ENCODE assay signal across 9 cellular contexts in the genomic region with DNA sequence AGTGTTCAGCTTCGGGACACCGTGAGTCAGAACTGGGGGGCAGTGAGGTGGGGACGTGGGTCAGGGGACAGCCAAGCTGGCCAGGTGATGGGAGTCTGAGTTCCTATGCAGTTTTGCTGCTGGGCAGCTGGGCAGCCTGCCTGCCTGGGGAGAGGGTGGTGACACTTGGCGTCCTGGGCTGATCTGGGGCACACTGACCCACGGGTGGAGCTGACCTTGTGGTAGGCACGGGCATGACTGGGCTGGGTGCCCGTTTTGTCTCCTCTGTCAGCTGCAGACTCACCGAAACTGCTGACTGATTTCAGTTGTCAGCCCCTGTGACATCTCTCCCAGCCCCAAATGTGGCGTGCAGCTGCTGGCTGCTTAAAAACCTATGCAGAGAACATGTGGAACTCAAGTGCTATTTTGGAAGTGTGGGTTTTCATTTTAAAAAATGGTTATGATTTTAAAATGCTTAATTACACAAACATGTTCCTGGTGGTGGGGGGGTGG. TPM values are rescaled to one million over a fixed set of nuclear protein-coding genes. Genes with fewer than 3 reads are reported as not detected.
DNase-seq lines count a peak whose midpoint lies in the region; ATAC-seq, FAIRE-seq and TF ChIP-seq lines count a peak whose summit lies in the region.
"Had no signal": no experiment of that assay in that cellular context is flagged by ENCODE, and none has a peak within 500 bp of the region (broad histone marks: within the 10 kb centered on the region; RNA-seq: fewer than 3 reads in every experiment).

No MANE protein-coding gene starts in this region.

- ATAC-seq in GM21390 (IDR thresholded peaks at IDR 0.05; ENCODE audit: unreplicated experiment) (peak; percentile 86), HG03575 (IDR thresholded peaks at IDR 0.05; ENCODE audit: extremely low read depth, insufficient number of reproducible peaks, low FRiP score, unreplicated experiment) (peak; percentile 77)

- FAIRE-seq in small intestine (lab: Jason Lieb, UNC) (no peak), D721Med (lab: Jason Lieb, UNC) (no peak)

- H3K9me3 ChIP-seq in BE2C, result no peaks in the 10 kb centered on the region
- no peaks in the 10 kb centered on the region for H3K9me3 ChIP-seq in small intestine (ENCODE audit: control insufficient read depth, low read depth)

- TF ChIP-seq CTCF in BE2C (IDR thresholded peaks at IDR 0.05; ENCODE audit: low read depth, low read length) (no peak), D721Med (IDR thresholded peaks at IDR 0.05; ENCODE audit: insufficient read depth, missing control alignments) (no peak)

- H3K27me3 ChIP-seq in BE2C (no peaks in the 10 kb centered on the region), small intestine (ENCODE audit: control insufficient read depth in 2 of 2, insufficient read depth in 2 of 2, low read length in 2 of 2) (no peaks in the 10 kb centered on the region)
- H3K27me3 ChIP-seq: upper lobe of left lung had no signal

- WGBS in small intestine, 3 donors, result 26 to 41% (median 26%) methylated on average over 9 of the region's 9 CpGs

- no peak overlapping the region for H3K27ac ChIP-seq in small intestine (ENCODE audit: low read depth in 1 of 2, low read length in 1 of 2)
- H3K27ac ChIP-seq: upper lobe of left lung had no signal

- peak; percentile 59 for DNase-seq in BE2C
- peak; percentile 59 for DNase-seq in ecto neural progenitor cell (ENCODE audit: low spot score)
- peak; percentile 89 for DNase-seq in pons (ENCODE audit: low spot score)
- DNase-seq in small intestine, result no peak
- DNase-seq in activated gamma-delta T cell (lab: John Stamatoyannopoulos, UW), result no peak
- no peak for DNase-seq in D721Med (ENCODE audit: insufficient read length, low spot score)
- DNase-seq: upper lobe of left lung had no signal

- H3K36me3 ChIP-seq in BE2C (no peaks in the 10 kb centered on the region), small intestine (ENCODE audit: control insufficient read depth in 2 of 2, insufficient read depth in 2 of 2, low read length in 2 of 2) (no peaks in the 10 kb centered on the region)
- H3K36me3 ChIP-seq: upper lobe of left lung had no signal

- H3K4me1 ChIP-seq in BE2C (peaks cover 15% of the 10 kb centered on the region), small intestine (ENCODE audit: control insufficient read depth in 2 of 2, insufficient read depth in 1 of 2, low read depth in 1 of 2, low read length in 1 of 2) (no peaks in the 10 kb centered on the region)

- H3K4me3 ChIP-seq in BE2C (ENCODE audit: low read depth, low read length), result peak overlapping the region; percentile 14
- no peak overlapping the region for H3K4me3 ChIP-seq in small intestine (ENCODE audit: low read depth in 1 of 2, low read length in 2 of 2)
- H3K4me3 ChIP-seq: upper lobe of left lung had no signal

RNA-seq across cellular contexts. Expression of gene E2F6, which starts 32.6 kb away (rescaled TPM):
- 36.3 TPM for polyA plus RNA-seq in BE2C (2012; ENCODE audit: insufficient read depth, insufficient read length, low read depth)
- polyA plus RNA-seq in small intestine, result 1 to 10 TPM; 4.6 to 6.4 (median 4.9) TPM

RNA-seq across cellular contexts. Expression of gene GREB1, which starts 35.3 kb away (rescaled TPM):
- polyA plus RNA-seq in BE2C (2012; ENCODE audit: insufficient read depth, insufficient read length, low read depth), result 22.5 TPM
- 1 to 10 TPM in 1 of 3 donors, under 1 TPM in 1, not detected in 1; 0.76 to 1.4 TPM for polyA plus RNA-seq in small intestine

Comparison
In these comparisons a context has a peak if more than half of its experiments do, and no peak if none do; other contexts are left out.
1. DNase-seq: peak in BE2C (single experiment), ecto neural progenitor cell (single experiment) and pons (single experiment); none in small intestine (single experiment), activated gamma-delta T cell (single experiment) and D721Med (single experiment).